In the genomic region with DNA sequence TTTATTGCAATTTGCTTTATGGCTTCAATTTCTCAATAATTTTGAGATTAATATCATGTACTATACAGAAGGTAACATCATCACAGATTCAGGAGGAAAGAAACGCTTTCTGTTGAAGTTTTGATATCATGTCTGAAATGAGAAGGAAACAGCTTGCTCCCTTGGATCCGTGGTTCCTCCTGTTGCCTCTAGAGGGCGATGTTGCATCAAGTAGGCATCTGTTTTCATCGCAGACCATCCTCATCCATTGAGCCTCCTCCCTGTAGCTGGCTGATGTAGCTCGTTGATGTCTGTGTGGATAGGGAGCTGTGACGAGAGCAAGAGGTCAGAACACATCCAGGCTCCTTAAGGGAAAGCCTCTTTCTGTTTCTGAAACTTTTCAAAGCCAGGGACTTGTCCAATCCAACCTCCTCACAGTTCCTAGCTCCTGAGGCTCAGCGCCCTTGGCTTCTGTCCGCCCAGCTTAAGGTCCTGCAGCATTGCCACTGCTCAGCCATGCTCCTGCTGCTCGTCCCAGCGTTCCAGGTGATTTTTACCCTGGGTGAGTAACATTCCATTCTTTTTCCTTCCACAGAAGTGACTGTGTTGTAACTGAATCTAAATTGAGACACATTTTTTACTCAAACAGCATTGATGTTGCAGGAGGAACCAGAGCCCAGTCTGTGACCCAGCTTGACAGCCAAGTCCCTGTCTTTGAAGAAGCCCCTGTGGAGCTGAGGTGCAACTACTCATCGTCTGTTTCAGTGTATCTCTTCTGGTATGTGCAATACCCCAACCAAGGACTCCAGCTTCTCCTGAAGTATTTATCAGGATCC, we compare ENCODE assay signal across 8 cellular contexts.
DNase-seq lines count a peak whose midpoint lies in the region; ATAC-seq, FAIRE-seq and TF ChIP-seq lines count a peak whose summit lies in the region.

No MANE protein-coding gene starts in this region.

- H3K9me3 ChIP-seq in GM12878 (replicated peaks; ENCODE audit: control insufficient read depth, insufficient read depth, low read length), result no peaks in the 10 kb centered on the region

- POLR2A ChIA-PET in GM12878 (lab: Charles Lee), result no interaction called here

- peak; percentile 84 for FAIRE-seq in GM12878 (lab: Jason Lieb, UNC)

- peaks cover 17% of the 10 kb centered on the region for H3K4me1 Mint-ChIP-seq in stimulated activated naive CD8-positive, alpha-beta T cell treated with anti-CD3 and anti-CD28 coated beads, Interleukin-15, Interleukin-2, amounts not matched to agents 100 ng/mL and 50 ng/mL, for 24 hours (ENCODE audit: low read depth)

- CTCF ChIA-PET in GM12878 (lab: Yijun Ruan, JAX), result interaction anchor here (0.6 to 5.5 kb wide), 36 partner anchors 10 to 224 kb away, joined by 3 to 55 read pairs (median 4); no protein-coding TSS in a partner anchor

- no peaks in the 10 kb centered on the region for H3K27me3 Mint-ChIP-seq in stimulated activated naive CD8-positive, alpha-beta T cell treated with anti-CD3 and anti-CD28 coated beads, Interleukin-15, Interleukin-2, amounts not matched to agents 100 ng/mL and 50 ng/mL, for 24 hours

- no peaks in the 10 kb centered on the region for H3K27me3 ChIP-seq in GM12878 (replicated peaks in 1 of 2; ENCODE audit: control insufficient read depth in 2 of 2, insufficient read depth in 2 of 2, low read length in 1 of 2)

- no peak overlapping the region for H3K9ac ChIP-seq in GM12878 (ENCODE audit: control insufficient read depth, insufficient read depth, low read length)

- ATAC-seq in GM12878 (peak; percentile 76), GM18519 (IDR thresholded peaks at IDR 0.05; ENCODE audit: low FRiP score, unreplicated experiment) (no peak)

- intact Hi-C loops in GM12878 (cut with micrococcal nuclease; ENCODE audit: unreplicated experiment), result no loop called here

- H2AFZ ChIP-seq in GM12878 (ENCODE audit: control insufficient read depth, low read depth, low read length), result no peak overlapping the region

- H4K20me1 ChIP-seq in GM12878 (ENCODE audit: control insufficient read depth, insufficient read depth), result no peaks in the 10 kb centered on the region

- no peaks in the 10 kb centered on the region for H3K79me2 ChIP-seq in GM12878 (ENCODE audit: control insufficient read depth, insufficient read depth, low read length)

- H3K36me3 ChIP-seq in GM12878 (ENCODE audit: control insufficient read depth in 2 of 2, insufficient read depth in 2 of 2, low read length in 1 of 2), result no peaks in the 10 kb centered on the region

- peak overlapping the region; percentile 55 for H3K27ac Mint-ChIP-seq in stimulated activated naive CD8-positive, alpha-beta T cell treated with anti-CD3 and anti-CD28 coated beads, Interleukin-15, Interleukin-2, amounts not matched to agents 100 ng/mL and 50 ng/mL, for 24 hours

- TF ChIP-seq POLR2A in GM12878 (IDR thresholded peaks at IDR 0.05; ENCODE audit: low read depth, low read length), result no peak

- SMC1A ChIA-PET in GM12878 (lab: Charles Lee; ENCODE audit: uncharacterized antibody, unreplicated experiment), result interaction anchor here (0.6 to 1.5 kb wide), 6 partner anchors 12 to 769 kb away, joined by 3 to 7 read pairs (median 4); no protein-coding TSS in a partner anchor

- RAD21 ChIA-PET in GM12878 (lab: Charles Lee; ENCODE audit: unreplicated experiment), result interaction anchor here (0.9 to 1.4 kb wide), 4 partner anchors 14 to 185 kb away, joined by 3 to 5 read pairs (median 3); no protein-coding TSS in a partner anchor

- 15% methylated on average over 11 of the region's 11 CpGs for WGBS in GM12878 (ENCODE audit: insufficient coverage, insufficient replicate concordance, low lambda C conversion rate, missing lambda C conversion rate)

- peak; percentile 55 for TF ChIP-seq RAD21 in GM12878 (IDR thresholded peaks at IDR 0.05; ENCODE audit: insufficient read depth, low read depth, low read length)

- TF ChIP-seq EP300 in GM12878 (IDR thresholded peaks at IDR 0.05; ENCODE audit: borderline replicate concordance in 1 of 2, control insufficient read depth in 1 of 2, low read depth in 2 of 2, low read length in 2 of 2), result no peak

- H3K27ac ChIP-seq in GM12878 (ENCODE audit: control insufficient read depth, insufficient read depth), result no peak overlapping the region

- peak; percentile 18 to 46 (median 36) for DNase-seq in NCI-H1417 (lab: John Stamatoyannopoulos, UW)
- DNase-seq in NCI-H1417 treated with DMSO at 0.1 percent for 48 hours (lab: John Stamatoyannopoulos, UW), result no peak
- peak; percentile 35 for DNase-seq in HK-2 (ENCODE audit: unreplicated experiment)
- DNase-seq in T-helper 22 cell (ENCODE audit: low read depth), result peak; percentile 19
- no peak for DNase-seq in GM12878 (ENCODE audit: low read depth, low spot score)
- peak; percentile 62 for DNase-seq in left kidney (ENCODE audit: low read depth, low spot score)

- no peak overlapping the region for H3K4me2 ChIP-seq in GM12878 (ENCODE audit: control insufficient read depth, insufficient read depth)

- no peak overlapping the region for H3K4me3 ChIP-seq in GM12878

- H3K4me1 ChIP-seq in GM12878 (ENCODE audit: control insufficient read depth, insufficient read depth, low read length), result no peaks in the 10 kb centered on the region

- peak overlapping the region; percentile 80 for H3K4me3 Mint-ChIP-seq in stimulated activated naive CD8-positive, alpha-beta T cell treated with anti-CD3 and anti-CD28 coated beads, Interleukin-15, Interleukin-2, amounts not matched to agents 100 ng/mL and 50 ng/mL, for 24 hours

- H3K36me3 Mint-ChIP-seq in stimulated activated naive CD8-positive, alpha-beta T cell treated with anti-CD3 and anti-CD28 coated beads, Interleukin-15, Interleukin-2, amounts not matched to agents 100 ng/mL and 50 ng/mL, for 24 hours (ENCODE audit: low read depth), result no peaks in the 10 kb centered on the region

- BruUV-seq in GM12878 (replicated peaks; lab: Mats Ljungman, UMichigan), result no TSS peak

- no peaks in the 10 kb centered on the region for H3K9me3 Mint-ChIP-seq in stimulated activated naive CD8-positive, alpha-beta T cell treated with anti-CD3 and anti-CD28 coated beads, Interleukin-15, Interleukin-2, amounts not matched to agents 100 ng/mL and 50 ng/mL, for 24 hours

- TF ChIP-seq CTCF in GM12878 (IDR thresholded peaks at IDR 0.05 in 2 of 3, conservative IDR thresholded peaks at IDR 0.05 in 1 of 3; ENCODE audit: control insufficient read depth in 2 of 3, extremely low read depth in 1 of 3, insufficient read depth in 1 of 3, low read depth in 3 of 3, low read length in 3 of 3), result peak; percentile 76 to 89 (median 87)

- in situ Hi-C loops in GM12878 (cut with MboI), result no loop called here

TF ChIP-seq in GM12878, 131 proteins besides CTCF, POLR2A, EP300 and RAD21:
- no peak for TF ChIP-seq NBN (IDR thresholded peaks at IDR 0.05)
- TF ChIP-seq RBBP5 (conservative IDR thresholded peaks at IDR 0.05), result no peak
- TF ChIP-seq LARP7 (IDR thresholded peaks at IDR 0.05), result no peak
- TF ChIP-seq NRF1 (conservative IDR thresholded peaks at IDR 0.05; ENCODE audit: low read depth, low read length), result no peak
- TF ChIP-seq MTA3 (IDR thresholded peaks at IDR 0.05; ENCODE audit: borderline replicate concordance, low read length), result no peak
- no peak for TF ChIP-seq STAT1 (conservative IDR thresholded peaks at IDR 0.05)
- no peak for TF ChIP-seq EED (IDR thresholded peaks at IDR 0.05; ENCODE audit: low read depth)
- no peak for TF ChIP-seq NFIC (IDR thresholded peaks at IDR 0.05; ENCODE audit: low read depth, low read length)
- no peak for TF ChIP-seq RELA (IDR thresholded peaks at IDR 0.05; ENCODE audit: borderline replicate concordance, partially characterized antibody)
- TF ChIP-seq TARDBP (IDR thresholded peaks at IDR 0.05; ENCODE audit: borderline replicate concordance), result no peak
- TF ChIP-seq, protein P1, sequence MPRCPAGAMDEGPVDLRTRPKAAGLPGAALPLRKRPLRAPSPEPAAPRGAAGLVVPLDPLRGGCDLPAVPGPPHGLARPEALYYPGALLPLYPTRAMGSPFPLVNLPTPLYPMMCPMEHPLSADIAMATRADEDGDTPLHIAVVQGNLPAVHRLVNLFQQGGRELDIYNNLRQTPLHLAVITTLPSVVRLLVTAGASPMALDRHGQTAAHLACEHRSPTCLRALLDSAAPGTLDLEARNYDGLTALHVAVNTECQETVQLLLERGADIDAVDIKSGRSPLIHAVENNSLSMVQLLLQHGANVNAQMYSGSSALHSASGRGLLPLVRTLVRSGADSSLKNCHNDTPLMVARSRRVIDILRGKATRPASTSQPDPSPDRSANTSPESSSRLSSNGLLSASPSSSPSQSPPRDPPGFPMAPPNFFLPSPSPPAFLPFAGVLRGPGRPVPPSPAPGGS (IDR thresholded peaks at IDR 0.05; ENCODE audit: borderline replicate concordance, insufficient read depth, low read depth, low read length, poor library complexity, severe bottlenecking), result no peak
- TF ChIP-seq BMI1 (IDR thresholded peaks at IDR 0.05; ENCODE audit: borderline replicate concordance), result no peak
- TF ChIP-seq ZBED1 (IDR thresholded peaks at IDR 0.05; ENCODE audit: borderline replicate concordance), result no peak
- no peak for TF ChIP-seq ZNF24 (IDR thresholded peaks at IDR 0.05)
- no peak for TF ChIP-seq YY1 (IDR thresholded peaks at IDR 0.05; ENCODE audit: low read depth, low read length)
- TF ChIP-seq IKZF1 (conservative IDR thresholded peaks at IDR 0.05), result no peak
- no peak for TF ChIP-seq CHD4 (IDR thresholded peaks at IDR 0.05)
- TF ChIP-seq ZNF274 (IDR thresholded peaks at IDR 0.05; ENCODE audit: insufficient read depth, insufficient read length), result no peak
- TF ChIP-seq, protein P2, sequence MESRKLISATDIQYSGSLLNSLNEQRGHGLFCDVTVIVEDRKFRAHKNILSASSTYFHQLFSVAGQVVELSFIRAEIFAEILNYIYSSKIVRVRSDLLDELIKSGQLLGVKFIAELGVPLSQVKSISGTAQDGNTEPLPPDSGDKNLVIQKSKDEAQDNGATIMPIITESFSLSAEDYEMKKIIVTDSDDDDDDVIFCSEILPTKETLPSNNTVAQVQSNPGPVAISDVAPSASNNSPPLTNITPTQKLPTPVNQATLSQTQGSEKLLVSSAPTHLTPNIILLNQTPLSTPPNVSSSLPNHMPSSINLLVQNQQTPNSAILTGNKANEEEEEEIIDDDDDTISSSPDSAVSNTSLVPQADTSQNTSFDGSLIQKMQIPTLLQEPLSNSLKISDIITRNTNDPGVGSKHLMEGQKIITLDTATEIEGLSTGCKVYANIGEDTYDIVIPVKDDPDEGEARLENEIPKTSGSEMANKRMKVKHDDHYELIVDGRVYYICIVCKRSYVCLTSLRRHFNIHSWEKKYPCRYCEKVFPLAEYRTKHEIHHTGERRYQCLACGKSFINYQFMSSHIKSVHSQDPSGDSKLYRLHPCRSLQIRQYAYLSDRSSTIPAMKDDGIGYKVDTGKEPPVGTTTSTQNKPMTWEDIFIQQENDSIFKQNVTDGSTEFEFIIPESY (IDR thresholded peaks at IDR 0.05), result no peak

Comparison
In these comparisons a context has a peak if more than half of its experiments do, and no peak if none do; other contexts are left out.
1. DNase-seq: peak in NCI-H1417 (3 of 3), HK-2 (single experiment), T-helper 22 cell (single experiment) and left kidney (single experiment); none in NCI-H1417 treated with DMSO at 0.1 percent for 48 hours (single experiment) and GM12878 (single experiment).